ENCODE assay signal across 14 cellular contexts in the genomic region with DNA sequence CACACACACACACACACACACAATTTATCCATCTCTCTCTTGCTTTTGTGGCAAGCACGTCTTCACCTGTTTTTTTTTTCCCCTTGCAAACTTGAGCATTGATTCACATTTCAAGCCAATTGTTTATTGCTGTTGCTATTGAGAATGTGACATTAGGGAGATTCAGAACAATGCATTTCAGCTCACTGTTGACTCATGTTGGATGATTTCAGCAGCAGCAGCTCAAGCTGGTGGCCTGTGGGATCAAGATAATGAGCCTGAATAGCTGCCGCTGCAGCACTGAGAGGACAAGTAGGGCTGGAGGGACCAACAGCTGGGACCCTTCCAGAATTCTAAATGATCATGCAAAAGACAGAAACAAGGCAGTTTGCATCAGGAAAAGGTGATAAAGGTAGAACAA.
DNase-seq lines count a peak whose midpoint lies in the region; FAIRE-seq and TF ChIP-seq lines count a peak whose summit lies in the region.
"Had no signal": no experiment of that assay in that cellular context is flagged by ENCODE, and none has a peak within 500 bp of the region (broad histone marks: within the 10 kb centered on the region; RNA-seq: fewer than 3 reads in every experiment).

No MANE protein-coding gene starts in this region.

- peak; percentile 2 for DNase-seq in GM04503 (ENCODE audit: low read depth)
- DNase-seq in LHCN-M2 (ENCODE audit: low read depth): peak; percentile 11
- peak; percentile 27 for DNase-seq in astrocyte (ENCODE audit: low read depth)
- peak; percentile 24 for DNase-seq in kidney glomerular epithelial cell (lab: John Stamatoyannopoulos, UW)
- no peak for DNase-seq in prostate gland (ENCODE audit: low spot score)
- no peak for DNase-seq in cerebellum (ENCODE audit: low spot score)
- no peak for DNase-seq in activated CD4-positive, alpha-beta T cell treated with anti-CD3 and anti-CD28 coated beads, Interleukin-2, amount 50 U/mL, for 1 hour
- no peak for DNase-seq in NCI-H1105 (lab: John Stamatoyannopoulos, UW)
- DNase-seq: activated CD4-positive, alpha-beta T cell treated with anti-CD3 and anti-CD28 coated beads for 4 hours; CD4-positive, CD25-positive, alpha-beta regulatory T cell; T-cell had no signal

- peaks cover 1% of the 10 kb centered on the region for H3K9me3 Mint-ChIP-seq in astrocyte (ENCODE audit: unreplicated experiment)
- H3K9me3 Mint-ChIP-seq: T-cell had no signal

- no peak overlapping the region for H3K4me3 Mint-ChIP-seq in astrocyte (ENCODE audit: unreplicated experiment)
- H3K4me3 Mint-ChIP-seq: CD4-positive, CD25-positive, alpha-beta regulatory T cell; T-cell had no signal

- no peak for TF ChIP-seq CTCF in astrocyte (IDR thresholded peaks at IDR 0.05; ENCODE audit: insufficient read depth, low read depth, low read length)
- TF ChIP-seq CTCF in prostate gland (IDR thresholded peaks at IDR 0.05): no peak

- H3K4me1 ChIP-seq in astrocyte (ENCODE audit: insufficient read depth, low read length): no peaks in the 10 kb centered on the region
- no peaks in the 10 kb centered on the region for H3K4me1 ChIP-seq in prostate gland (replicated peaks)

- no peaks in the 10 kb centered on the region for H3K27me3 ChIP-seq in astrocyte (ENCODE audit: insufficient read depth, low read length)
- H3K27me3 ChIP-seq in prostate gland (replicated peaks; ENCODE audit: insufficient read depth): no peaks in the 10 kb centered on the region
- H3K27me3 ChIP-seq: cardiac muscle cell had no signal

- WGBS in prostate gland: 49% methylated on average over 2 of the region's 2 CpGs

- H3K27ac ChIP-seq in astrocyte (ENCODE audit: low read depth, low read length): no peak overlapping the region
- no peak overlapping the region for H3K27ac ChIP-seq in prostate gland
- H3K27ac ChIP-seq: cardiac muscle cell had no signal

- no peak overlapping the region for H2AFZ ChIP-seq in astrocyte (ENCODE audit: low read depth, low read length)

- no peak for TF ChIP-seq POLR2A in prostate gland (IDR thresholded peaks at IDR 0.05)

- H3K36me3 ChIP-seq in astrocyte (ENCODE audit: insufficient read depth, low read length) (no peaks in the 10 kb centered on the region), prostate gland (no peaks in the 10 kb centered on the region)
- H3K36me3 ChIP-seq: cardiac muscle cell had no signal

- H3K79me2 ChIP-seq in astrocyte (ENCODE audit: insufficient read depth, low read length): no peaks in the 10 kb centered on the region

- H3K27ac Mint-ChIP-seq in astrocyte (ENCODE audit: unreplicated experiment): no peak overlapping the region
- H3K27ac Mint-ChIP-seq: T-cell had no signal

- intact Hi-C loops in prostate gland (cut with DNase I): loop anchor here (5.0 kb wide), 1 partner anchor 231 kb away; no protein-coding TSS in a partner anchor

- no peaks in the 10 kb centered on the region for H3K9me3 ChIP-seq in astrocyte (ENCODE audit: insufficient read depth, low read depth, low read length)
- H3K9me3 ChIP-seq in prostate gland: no peaks in the 10 kb centered on the region

- FAIRE-seq in astrocyte (lab: Jason Lieb, UNC): no peak
- FAIRE-seq: G401.6 had no signal

- H3K4me2 ChIP-seq in astrocyte (ENCODE audit: low read length): no peak overlapping the region

- H3K9ac ChIP-seq in astrocyte (ENCODE audit: low read length): no peak overlapping the region

- no peaks in the 10 kb centered on the region for H3K27me3 Mint-ChIP-seq in astrocyte (ENCODE audit: low read depth, unreplicated experiment)

- peaks cover 2% of the 10 kb centered on the region for H3K36me3 Mint-ChIP-seq in astrocyte (ENCODE audit: low read depth, unreplicated experiment)
- H3K36me3 Mint-ChIP-seq: T-cell had no signal

- no peaks in the 10 kb centered on the region for H4K20me1 ChIP-seq in astrocyte (ENCODE audit: insufficient read depth, low read length)

- H3K4me1 Mint-ChIP-seq in astrocyte (ENCODE audit: low read depth, unreplicated experiment): peaks cover 12% of the 10 kb centered on the region

- H3K4me3 ChIP-seq in astrocyte (ENCODE audit: insufficient read depth, low read depth, low read length): no peak overlapping the region
- no peak overlapping the region for H3K4me3 ChIP-seq in prostate gland
- H3K4me3 ChIP-seq: cardiac muscle cell, lung had no signal

Comparison
In these comparisons a context has a peak if more than half of its experiments do, and no peak if none do; other contexts are left out.
1. DNase-seq: peak in GM04503 (single experiment), LHCN-M2 (single experiment), astrocyte (single experiment) and kidney glomerular epithelial cell (single experiment); none in prostate gland (single experiment), cerebellum (single experiment), activated CD4-positive, alpha-beta T cell treated with anti-CD3 and anti-CD28 coated beads, Interleukin-2, amount 50 U/mL, for 1 hour (single experiment) and NCI-H1105 (single experiment).